Comparison of ENCODE assay signal across 7 cellular contexts in genomic region chr7:158524286-158524685, GRCh38.
A peak's percentile ranks its signal among the peaks of the same experiment; 100 is the strongest.
DNase-seq lines count a peak whose midpoint lies in the region; ATAC-seq, FAIRE-seq and TF ChIP-seq lines count a peak whose summit lies in the region.
"Not testable (repeated sequence)": the region's sequence is repeated elsewhere in the genome, so short reads cannot be mapped to it uniquely, and the experiment has no call there.

No MANE protein-coding gene starts in this region.

- H3K9me3 ChIP-seq in DND-41 (ENCODE audit: insufficient read depth, low read length, severe bottlenecking) = peaks cover 12% of the 10 kb centered on the region
- not testable (repeated sequence) for H3K9me3 ChIP-seq in OCI-LY1 (ENCODE audit: low read length); K562 (replicated peaks; ENCODE audit: control insufficient read depth, insufficient read depth, low read depth, low read length)

- not testable (repeated sequence) for H3K36me3 ChIP-seq in DND-41 (ENCODE audit: insufficient read depth, low read length); OCI-LY1 (ENCODE audit: insufficient read depth, low read length); K562 (ENCODE audit: control insufficient read depth, insufficient read depth, low read length)

- not testable (repeated sequence) for H3F3A ChIP-seq in OCI-LY1 (ENCODE audit: insufficient read depth, low read length)

- intact Hi-C loops in K562 (cut with micrococcal nuclease) = not testable (repeated sequence)

- not testable (repeated sequence) for H3K4me2 ChIP-seq in DND-41 (ENCODE audit: insufficient read depth, low read length); OCI-LY1 (ENCODE audit: low read length); K562 (ENCODE audit: insufficient read depth, low read length)

- TF ChIP-seq RAD21 in K562 (CRISPR knock-in tag; conservative IDR thresholded peaks at IDR 0.05 in 1 of 2, IDR thresholded peaks at IDR 0.05 in 1 of 2) = not testable (repeated sequence)

- not testable (repeated sequence) for H4K20me1 ChIP-seq in DND-41 (ENCODE audit: insufficient read depth, low read length); OCI-LY1 (ENCODE audit: insufficient read depth, low read length)
- peaks cover 12% of the 10 kb centered on the region; the same call in 1 of the 2 replicates for H4K20me1 ChIP-seq in K562 (replicated peaks; ENCODE audit: control insufficient read depth, insufficient read depth, low read length)

- WGBS in K562 (ENCODE audit: insufficient coverage, low coverage, missing lambda C conversion rate) = 9% methylated on average over 11 of the region's 14 CpGs

- CTCF ChIA-PET in K562 (lab: Yijun Ruan, JAX; ENCODE audit: low intra/inter-chr PET ratio) = not testable (repeated sequence)

- DNase-seq in DND-41 (peak; percentile 12), Kasumi-1 (lab: John Stamatoyannopoulos, UW) (peak; percentile 19 to 42), NCI-H146 treated with DMSO at 0.1 percent for 48 hours (lab: John Stamatoyannopoulos, UW; ENCODE audit: unreplicated experiment) (peak; percentile 4), NCI-H510A (lab: John Stamatoyannopoulos, UW) (peak; percentile 47), K562 (ENCODE audit: extremely low read depth in 1 of 4, low spot score in 3 of 4) (peak in 1 of 4 experiments; percentile 55), left kidney (ENCODE audit: low read depth, low spot score) (peak; percentile 36)

- H3K4me3 ChIP-seq in DND-41 (ENCODE audit: low read depth in 1 of 2, low read length in 2 of 2); OCI-LY1 (ENCODE audit: low read depth, low read length, poor library complexity, severe bottlenecking); K562: not testable (repeated sequence)

- H3K79me2 ChIP-seq in DND-41 (ENCODE audit: insufficient read depth, low read length); OCI-LY1 (ENCODE audit: insufficient read depth, low read length); K562 (ENCODE audit: control insufficient read depth, insufficient read depth, low read length): not testable (repeated sequence)

- in situ Hi-C loops in K562 (cut with MboI) = not testable (repeated sequence)

- H3K4me1 ChIP-seq in DND-41 (ENCODE audit: insufficient read depth, low read length) = not testable (repeated sequence)
- peaks cover 41% of the 10 kb centered on the region for H3K4me1 ChIP-seq in OCI-LY1 (ENCODE audit: insufficient read depth, low read length, severe bottlenecking)
- H3K4me1 ChIP-seq in K562 (replicated peaks in 1 of 2; ENCODE audit: control insufficient read depth in 2 of 2, insufficient read depth in 2 of 2, low read length in 2 of 2) = peaks cover 0 to 13% of the 10 kb centered on the region in 2 experiments; a peak in 1 of 5 replicates

- H3K9me2 ChIP-seq in OCI-LY1 (ENCODE audit: low read depth, low read length) = not testable (repeated sequence)

- POLR2A ChIA-PET in K562 (lab: Yijun Ruan, JAX) = not testable (repeated sequence)

- TF ChIP-seq POLR2A in K562 (conservative IDR thresholded peaks at IDR 0.05) = not testable (repeated sequence)

- not testable (repeated sequence) for TF ChIP-seq EP300 in K562 (IDR thresholded peaks at IDR 0.05; ENCODE audit: low read length)

- not testable (repeated sequence) for BruUV-seq in K562 (replicated peaks; lab: Mats Ljungman, UMichigan)

- FAIRE-seq in K562 (lab: Jason Lieb, UNC) = not testable (repeated sequence)

- not testable (repeated sequence) for H3K27me3 ChIP-seq in DND-41 (ENCODE audit: insufficient read depth, low read length, poor library complexity); OCI-LY1 (ENCODE audit: insufficient read depth, low read length)
- H3K27me3 ChIP-seq in K562 (ENCODE audit: control insufficient read depth in 2 of 2, insufficient read depth in 2 of 2, low read length in 2 of 2) = peaks cover 55 to 69% of the 10 kb centered on the region in 2 experiments; a peak in 4 of 5 replicates

- not testable (repeated sequence) for ATAC-seq in DND-41 (ENCODE audit: insufficient read depth, low read depth)
- peak; percentile 41; the same call in 1 of the 3 replicates for ATAC-seq in K562

- H3K9me1 ChIP-seq in K562 (ENCODE audit: control insufficient read depth, insufficient read depth, low read length) = not testable (repeated sequence)

- not testable (repeated sequence) for H2AFZ ChIP-seq in DND-41 (ENCODE audit: low read depth, low read length); OCI-LY1 (ENCODE audit: low read length); K562 (ENCODE audit: low read depth, low read length)

- TF ChIP-seq CTCF in DND-41 (IDR thresholded peaks at IDR 0.05; ENCODE audit: borderline replicate concordance, extremely low read depth, low read length, poor library complexity, severe bottlenecking); OCI-LY1 (IDR thresholded peaks at IDR 0.05; ENCODE audit: low read length); K562 (IDR thresholded peaks at IDR 0.05 in 2 of 3, conservative IDR thresholded peaks at IDR 0.05 in 1 of 3; ENCODE audit: insufficient read depth in 2 of 3, low read depth in 1 of 3, low read length in 3 of 3): not testable (repeated sequence)

- not testable (repeated sequence) for H3K9ac ChIP-seq in DND-41 (ENCODE audit: low read depth, low read length); OCI-LY1 (ENCODE audit: low read length); K562 (ENCODE audit: insufficient read depth in 1 of 2, low read depth in 2 of 2, low read length in 2 of 2)

- H3K27ac ChIP-seq in DND-41 (ENCODE audit: low read length); K562 (ENCODE audit: extremely low read depth, low read depth, low read length): not testable (repeated sequence)
- peak overlapping the region; percentile 52 for H3K27ac ChIP-seq in OCI-LY1 (ENCODE audit: low read depth, low read length, poor library complexity, severe bottlenecking)

TF ChIP-seq in K562, 482 proteins besides CTCF, POLR2A, EP300 and RAD21:
- TF ChIP-seq SMAD4 (CRISPR knock-in tag; conservative IDR thresholded peaks at IDR 0.05) (0 out of 2 replicates have a peak, but pooled peaks have one; percentile 47), YY1 (IDR thresholded peaks at IDR 0.05; ENCODE audit: borderline replicate concordance in 1 of 3, control insufficient read depth in 1 of 3, extremely low read depth in 1 of 3, insufficient read depth in 3 of 3, insufficient read length in 1 of 3, insufficient replicate concordance in 2 of 3, low read depth in 1 of 3, low read length in 2 of 3) (peak in 1 of 3 experiments; percentile 24), RNF2 (IDR thresholded peaks at IDR 0.05) (peak; percentile 44; the same call in 1 of the 2 replicates), XRCC5 (IDR thresholded peaks at IDR 0.05; ENCODE audit: low read depth, low read length) (0 out of 2 replicates have a peak, but pooled peaks have one; percentile 43), POLR2G (IDR thresholded peaks at IDR 0.05; ENCODE audit: low read depth, low read length) (peak; percentile 68), CREM (IDR thresholded peaks at IDR 0.05; ENCODE audit: low read depth) (peak; percentile 38; the same call in 1 of the 2 replicates), NEUROD1 (IDR thresholded peaks at IDR 0.05; ENCODE audit: borderline replicate concordance, low read depth, low read length, partially characterized antibody) (peak; percentile 94)
